Comparison of ENCODE assay signal across 10 cellular contexts in the genomic region with DNA sequence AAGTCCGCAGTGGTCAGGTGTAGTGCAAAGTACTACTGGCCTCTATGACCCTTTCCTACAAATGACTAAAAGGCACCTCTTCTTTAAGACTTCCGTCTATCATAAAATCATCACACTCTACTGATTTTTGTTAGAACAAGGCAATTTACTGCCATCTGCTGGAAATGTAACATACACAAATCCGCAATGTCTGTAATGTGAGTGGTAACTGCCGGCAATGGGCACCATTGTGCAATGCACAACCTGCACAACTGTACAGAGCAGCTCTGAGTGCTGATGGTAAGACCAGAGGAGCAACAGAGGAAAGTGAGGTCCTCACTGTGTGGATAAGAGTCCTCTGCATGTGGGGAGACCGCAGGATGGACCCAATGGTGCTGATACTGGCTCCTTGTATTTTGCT.
DNase-seq lines count a peak whose midpoint lies in the region; ATAC-seq and TF ChIP-seq lines count a peak whose summit lies in the region.
"Had no signal": no experiment of that assay in that cellular context is flagged by ENCODE, and none has a peak within 500 bp of the region (broad histone marks: within the 10 kb centered on the region; RNA-seq: fewer than 3 reads in every experiment).

No MANE protein-coding gene starts in this region.

- no peaks in the 10 kb centered on the region for H3K27me3 Mint-ChIP-seq in WTC11 (ENCODE audit: low read depth)
- H3K27me3 Mint-ChIP-seq in activated CD8-positive, alpha-beta T cell treated with anti-CD3 and anti-CD28 coated beads for 36 hours: no peaks in the 10 kb centered on the region

- no peak overlapping the region for H3K4me3 Mint-ChIP-seq in WTC11
- no peak overlapping the region for H3K4me3 Mint-ChIP-seq in activated CD8-positive, alpha-beta T cell treated with anti-CD3 and anti-CD28 coated beads for 36 hours
- H3K4me3 Mint-ChIP-seq: activated naive CD8-positive, alpha-beta T cell had no signal

- TF ChIP-seq CTCF in DOHH2 (IDR thresholded peaks at IDR 0.05; ENCODE audit: low read depth, low read length, poor library complexity, severe bottlenecking): peak; percentile 62
- TF ChIP-seq CTCF in WTC11 (IDR thresholded peaks at IDR 0.05): no peak
- no peak for TF ChIP-seq CTCF in activated CD8-positive, alpha-beta T cell treated with anti-CD3 and anti-CD28 coated beads for 36 hours (IDR thresholded peaks at IDR 0.05)

- POLR2A ChIA-PET in WTC11 (lab: Charles Lee): no interaction called here
- POLR2A ChIA-PET in activated CD8-positive, alpha-beta T cell treated with anti-CD3 and anti-CD28 coated beads for 36 hours (lab: Charles Lee): no interaction called here

- CTCF ChIA-PET in WTC11 (lab: Charles Lee): interaction anchor here (1.3 kb wide), 1 partner anchor 11 kb away, joined by 3 read pairs; no protein-coding TSS in a partner anchor
- CTCF ChIA-PET in activated CD8-positive, alpha-beta T cell treated with anti-CD3 and anti-CD28 coated beads for 36 hours (lab: Charles Lee): interaction anchor here (1.0 kb wide), 1 partner anchor 154 kb away, joined by 3 read pairs; no protein-coding TSS in a partner anchor

- peak; percentile 24 for DNase-seq in Jurkat, Clone E6-1 (ENCODE audit: low read depth, low spot score)
- DNase-seq in WTC11 (ENCODE audit: low spot score) (no peak), midbrain (lab: John Stamatoyannopoulos, UW) (peak; percentile 42), activated T-cell treated with anti-CD3 and anti-CD28 coated beads for 4 hours (no peak), ecto neural progenitor cell (ENCODE audit: low spot score) (no peak)
- no peak for DNase-seq in activated CD8-positive, alpha-beta T cell treated with anti-CD3 and anti-CD28 coated beads for 36 hours
- DNase-seq: right lobe of liver had no signal

- H3K36me3 ChIP-seq in DOHH2 (ENCODE audit: control insufficient read depth, low read length): no peaks in the 10 kb centered on the region
- H3K36me3 ChIP-seq: right lobe of liver had no signal

- no peaks in the 10 kb centered on the region for H3K27me3 ChIP-seq in DOHH2 (ENCODE audit: control insufficient read depth, low read length)
- H3K27me3 ChIP-seq: right lobe of liver had no signal

- peak; percentile 50; the same call in 1 of the 2 replicates for ATAC-seq in WTC11
- no peak for ATAC-seq in activated CD8-positive, alpha-beta T cell treated with anti-CD3 and anti-CD28 coated beads for 36 hours
- no peak for ATAC-seq in HG03460 (IDR thresholded peaks at IDR 0.05; ENCODE audit: unreplicated experiment)

- no peaks in the 10 kb centered on the region for H3F3A ChIP-seq in DOHH2 (ENCODE audit: control insufficient read depth, insufficient read depth)

- H3K79me2 ChIP-seq in DOHH2 (ENCODE audit: control insufficient read depth, low read length): no peaks in the 10 kb centered on the region

- H3K4me1 Mint-ChIP-seq in WTC11: peaks cover 13% of the 10 kb centered on the region
- H3K4me1 Mint-ChIP-seq in activated CD8-positive, alpha-beta T cell treated with anti-CD3 and anti-CD28 coated beads for 36 hours (ENCODE audit: low read depth): no peaks in the 10 kb centered on the region

- no peak overlapping the region for H3K27ac ChIP-seq in DOHH2 (ENCODE audit: low read depth, low read length)
- H3K27ac ChIP-seq: right lobe of liver had no signal

- no peaks in the 10 kb centered on the region for H3K4me1 ChIP-seq in DOHH2 (ENCODE audit: control insufficient read depth, low read length)
- H3K4me1 ChIP-seq: right lobe of liver had no signal

- no peaks in the 10 kb centered on the region for H3K9me2 ChIP-seq in DOHH2 (replicated peaks; ENCODE audit: control insufficient read depth, low read length)

- peaks cover 11% of the 10 kb centered on the region for H3K9me3 Mint-ChIP-seq in WTC11
- H3K9me3 Mint-ChIP-seq in activated CD8-positive, alpha-beta T cell treated with anti-CD3 and anti-CD28 coated beads for 36 hours: no peaks in the 10 kb centered on the region

- H3K27ac Mint-ChIP-seq in WTC11: no peak overlapping the region
- H3K27ac Mint-ChIP-seq in activated CD8-positive, alpha-beta T cell treated with anti-CD3 and anti-CD28 coated beads for 36 hours: no peak overlapping the region
- H3K27ac Mint-ChIP-seq: activated naive CD8-positive, alpha-beta T cell had no signal

- no peaks in the 10 kb centered on the region for H4K20me1 ChIP-seq in DOHH2 (ENCODE audit: control insufficient read depth, insufficient read depth, low read depth, low read length)

- no peak overlapping the region for H3K4me2 ChIP-seq in DOHH2 (ENCODE audit: low read length)

- no peak overlapping the region for H3K4me3 ChIP-seq in DOHH2 (ENCODE audit: low read length)
- no peak overlapping the region for H3K4me3 ChIP-seq in Jurkat, Clone E6-1 (ENCODE audit: low read length)
- H3K4me3 ChIP-seq: right lobe of liver had no signal

- H3K9me3 ChIP-seq in DOHH2 (ENCODE audit: control insufficient read depth, insufficient read depth, low read length): no peaks in the 10 kb centered on the region
- H3K9me3 ChIP-seq: right lobe of liver had no signal

- no peaks in the 10 kb centered on the region for H3K36me3 Mint-ChIP-seq in WTC11
- H3K36me3 Mint-ChIP-seq in activated CD8-positive, alpha-beta T cell treated with anti-CD3 and anti-CD28 coated beads for 36 hours (ENCODE audit: low read depth): no peaks in the 10 kb centered on the region
- H3K36me3 Mint-ChIP-seq: activated naive CD8-positive, alpha-beta T cell had no signal

- intact Hi-C loops in activated CD8-positive, alpha-beta T cell treated with anti-CD3 and anti-CD28 coated beads for 36 hours (cut with micrococcal nuclease): no loop called here

TF ChIP-seq in WTC11, 78 proteins besides CTCF, POLR2A, EP300 and RAD21 (continues in another document):
- TF ChIP-seq ATF1 (CRISPR knock-in tag; IDR thresholded peaks at IDR 0.05): no peak
- no peak for TF ChIP-seq SOX15 (CRISPR knock-in tag; IDR thresholded peaks at IDR 0.05)
- TF ChIP-seq RELA (CRISPR knock-in tag; IDR thresholded peaks at IDR 0.05; ENCODE audit: borderline replicate concordance): no peak
- TF ChIP-seq NFYB (CRISPR knock-in tag; conservative IDR thresholded peaks at IDR 0.05; ENCODE audit: low read depth): no peak
- no peak for TF ChIP-seq ZNF416 (CRISPR knock-in tag; IDR thresholded peaks at IDR 0.05)
- TF ChIP-seq GRHL2 (CRISPR knock-in tag; IDR thresholded peaks at IDR 0.05; ENCODE audit: insufficient replicate concordance, severe bottlenecking): no peak
- TF ChIP-seq ZNF219 (CRISPR knock-in tag; IDR thresholded peaks at IDR 0.05; ENCODE audit: borderline replicate concordance): no peak
- no peak for TF ChIP-seq TEAD1 (CRISPR knock-in tag; IDR thresholded peaks at IDR 0.05)
- TF ChIP-seq CBFB (CRISPR knock-in tag; IDR thresholded peaks at IDR 0.05; ENCODE audit: low read depth): no peak
- no peak for TF ChIP-seq CDX4 (CRISPR knock-in tag; IDR thresholded peaks at IDR 0.05; ENCODE audit: borderline replicate concordance)
- TF ChIP-seq, protein P1, sequence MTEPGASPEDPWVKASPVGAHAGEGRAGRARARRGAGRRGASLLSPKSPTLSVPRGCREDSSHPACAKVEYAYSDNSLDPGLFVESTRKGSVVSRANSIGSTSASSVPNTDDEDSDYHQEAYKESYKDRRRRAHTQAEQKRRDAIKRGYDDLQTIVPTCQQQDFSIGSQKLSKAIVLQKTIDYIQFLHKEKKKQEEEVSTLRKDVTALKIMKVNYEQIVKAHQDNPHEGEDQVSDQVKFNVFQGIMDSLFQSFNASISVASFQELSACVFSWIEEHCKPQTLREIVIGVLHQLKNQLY (CRISPR knock-in tag; IDR thresholded peaks at IDR 0.05): no peak
- TF ChIP-seq, protein P2, sequence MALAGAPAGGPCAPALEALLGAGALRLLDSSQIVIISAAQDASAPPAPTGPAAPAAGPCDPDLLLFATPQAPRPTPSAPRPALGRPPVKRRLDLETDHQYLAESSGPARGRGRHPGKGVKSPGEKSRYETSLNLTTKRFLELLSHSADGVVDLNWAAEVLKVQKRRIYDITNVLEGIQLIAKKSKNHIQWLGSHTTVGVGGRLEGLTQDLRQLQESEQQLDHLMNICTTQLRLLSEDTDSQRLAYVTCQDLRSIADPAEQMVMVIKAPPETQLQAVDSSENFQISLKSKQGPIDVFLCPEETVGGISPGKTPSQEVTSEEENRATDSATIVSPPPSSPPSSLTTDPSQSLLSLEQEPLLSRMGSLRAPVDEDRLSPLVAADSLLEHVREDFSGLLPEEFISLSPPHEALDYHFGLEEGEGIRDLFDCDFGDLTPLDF (CRISPR knock-in tag; IDR thresholded peaks at IDR 0.05): no peak
- TF ChIP-seq, protein P3, sequence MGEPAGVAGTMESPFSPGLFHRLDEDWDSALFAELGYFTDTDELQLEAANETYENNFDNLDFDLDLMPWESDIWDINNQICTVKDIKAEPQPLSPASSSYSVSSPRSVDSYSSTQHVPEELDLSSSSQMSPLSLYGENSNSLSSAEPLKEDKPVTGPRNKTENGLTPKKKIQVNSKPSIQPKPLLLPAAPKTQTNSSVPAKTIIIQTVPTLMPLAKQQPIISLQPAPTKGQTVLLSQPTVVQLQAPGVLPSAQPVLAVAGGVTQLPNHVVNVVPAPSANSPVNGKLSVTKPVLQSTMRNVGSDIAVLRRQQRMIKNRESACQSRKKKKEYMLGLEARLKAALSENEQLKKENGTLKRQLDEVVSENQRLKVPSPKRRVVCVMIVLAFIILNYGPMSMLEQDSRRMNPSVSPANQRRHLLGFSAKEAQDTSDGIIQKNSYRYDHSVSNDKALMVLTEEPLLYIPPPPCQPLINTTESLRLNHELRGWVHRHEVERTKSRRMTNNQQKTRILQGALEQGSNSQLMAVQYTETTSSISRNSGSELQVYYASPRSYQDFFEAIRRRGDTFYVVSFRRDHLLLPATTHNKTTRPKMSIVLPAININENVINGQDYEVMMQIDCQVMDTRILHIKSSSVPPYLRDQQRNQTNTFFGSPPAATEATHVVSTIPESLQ (CRISPR knock-in tag; IDR thresholded peaks at IDR 0.05): no peak

Comparison
In these comparisons a context has a peak if more than half of its experiments do, and no peak if none do; other contexts are left out.
1. DNase-seq: peak in Jurkat, Clone E6-1 (single experiment) and midbrain (single experiment); none in WTC11 (single experiment), activated T-cell treated with anti-CD3 and anti-CD28 coated beads for 4 hours (single experiment), ecto neural progenitor cell (single experiment) and activated CD8-positive, alpha-beta T cell treated with anti-CD3 and anti-CD28 coated beads for 36 hours (single experiment).